Comparison of ENCODE assay signal across 8 cellular contexts in the genomic region with DNA sequence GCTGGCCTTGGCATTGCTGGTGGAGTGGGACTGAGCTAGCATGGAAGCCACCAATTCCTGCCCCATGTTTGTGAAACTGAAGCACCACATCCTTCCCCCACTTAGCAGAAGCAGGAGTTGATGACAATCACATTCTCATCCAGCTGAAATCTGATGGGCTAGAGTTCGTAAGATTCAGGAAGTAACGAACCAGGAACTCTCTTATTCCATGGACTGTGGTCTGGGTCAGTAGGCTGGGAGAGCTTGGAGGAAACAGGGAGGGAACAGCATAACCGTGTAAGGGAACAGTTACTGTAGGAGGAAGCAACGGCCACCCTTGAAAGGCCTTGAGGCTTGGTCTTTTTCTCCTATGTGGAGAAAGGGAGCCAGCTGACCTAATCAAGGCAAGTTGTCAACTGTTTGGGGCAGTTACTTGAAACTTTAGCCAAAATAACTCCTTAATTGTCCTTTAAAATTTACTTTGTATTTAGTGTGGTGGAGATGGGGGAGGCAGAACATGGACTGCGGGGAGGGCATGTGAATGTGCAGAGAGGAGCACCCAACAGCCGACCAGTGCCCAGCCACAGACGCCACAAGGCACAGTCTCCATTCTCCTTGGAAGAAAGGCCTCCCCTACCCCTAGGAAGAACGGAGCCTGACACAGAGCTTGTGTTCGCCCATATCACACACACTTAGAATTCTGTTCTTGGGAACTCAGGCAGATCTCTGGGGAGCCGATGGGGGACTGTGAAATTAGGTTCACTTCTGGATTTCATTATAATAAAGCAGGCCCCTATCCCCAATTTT. TPM values are rescaled to one million over a fixed set of nuclear protein-coding genes. Genes with fewer than 3 reads are reported as not detected.
A peak's percentile ranks its signal among the peaks of the same experiment; 100 is the strongest.
DNase-seq lines count a peak whose midpoint lies in the region; ATAC-seq and TF ChIP-seq lines count a peak whose summit lies in the region.

No MANE protein-coding gene starts in this region.

- no peaks in the 10 kb centered on the region for H3K9me2 ChIP-seq in Loucy (replicated peaks; ENCODE audit: low read depth, low read length)

- H3K4me1 Mint-ChIP-seq in CD4-positive, CD25-positive, alpha-beta regulatory T cell: peaks cover 18 to 48% (median 27%) of the 10 kb centered on the region in 4 donors
- H3K4me1 Mint-ChIP-seq in central memory CD8-positive, alpha-beta T cell: peaks cover 41% of the 10 kb centered on the region
- H3K4me1 Mint-ChIP-seq in neural progenitor cell: peaks cover 26% of the 10 kb centered on the region

- peaks cover 1 to 16% (median 11%) of the 10 kb centered on the region in 7 donors for H3K9me3 Mint-ChIP-seq in CD4-positive, CD25-positive, alpha-beta regulatory T cell
- peaks cover 13% of the 10 kb centered on the region for H3K9me3 Mint-ChIP-seq in central memory CD8-positive, alpha-beta T cell
- H3K9me3 Mint-ChIP-seq in neural progenitor cell: peaks cover 22% of the 10 kb centered on the region

- no peaks in the 10 kb centered on the region for H3K27me3 ChIP-seq in CD4-positive, CD25-positive, alpha-beta regulatory T cell (ENCODE audit: control insufficient read depth, insufficient read depth, low read length)
- no peaks in the 10 kb centered on the region for H3K27me3 ChIP-seq in Loucy (ENCODE audit: insufficient read depth, low read length, poor library complexity, severe bottlenecking)
- peaks cover 7% of the 10 kb centered on the region for H3K27me3 ChIP-seq in neural progenitor cell

- no peak for TF ChIP-seq CTCF in Loucy (conservative IDR thresholded peaks at IDR 0.05; ENCODE audit: low read length)
- TF ChIP-seq CTCF in neural progenitor cell (IDR thresholded peaks at IDR 0.05): no peak

- peak overlapping the region; percentile 81 to 97 (median 96) for H3K27ac Mint-ChIP-seq in CD4-positive, CD25-positive, alpha-beta regulatory T cell
- peak overlapping the region; percentile 96 for H3K27ac Mint-ChIP-seq in central memory CD8-positive, alpha-beta T cell (ENCODE audit: low read depth)
- H3K27ac Mint-ChIP-seq in neural progenitor cell: peak overlapping the region; percentile 16

- H3K4me3 Mint-ChIP-seq in CD4-positive, CD25-positive, alpha-beta regulatory T cell: peak overlapping the region; percentile 92 to 95 (median 94)
- H3K4me3 Mint-ChIP-seq in central memory CD8-positive, alpha-beta T cell: peak overlapping the region; percentile 81
- peak overlapping the region; percentile 88 for H3K4me3 Mint-ChIP-seq in neural progenitor cell

- H3F3A ChIP-seq in Loucy (ENCODE audit: low read depth): no peaks in the 10 kb centered on the region
- H3F3A ChIP-seq in neural progenitor cell (ENCODE audit: low read depth): peaks cover 10% of the 10 kb centered on the region

- ATAC-seq in CD4-positive, CD25-positive, alpha-beta regulatory T cell (ENCODE audit: low read depth in 2 of 2): no peak
- ATAC-seq in central memory CD8-positive, alpha-beta T cell (replicated peaks; ENCODE audit: extremely low read depth, poor library complexity, severe bottlenecking): no peak
- no peak for ATAC-seq in HG02798 (IDR thresholded peaks at IDR 0.05; ENCODE audit: poor library complexity, unreplicated experiment)

- H3K79me2 ChIP-seq in Loucy (ENCODE audit: insufficient read depth, low read length): peaks cover 29% of the 10 kb centered on the region
- peaks cover 14% of the 10 kb centered on the region for H3K79me2 ChIP-seq in neural progenitor cell (ENCODE audit: low read depth)

- peak overlapping the region; percentile 89 for H3K4me2 ChIP-seq in Loucy (ENCODE audit: low read depth, low read length, poor library complexity, severe bottlenecking)
- H3K4me2 ChIP-seq in neural progenitor cell: no peak overlapping the region

- peaks cover 8% of the 10 kb centered on the region for H3K36me3 Mint-ChIP-seq in CD4-positive, CD25-positive, alpha-beta regulatory T cell
- H3K36me3 Mint-ChIP-seq in central memory CD8-positive, alpha-beta T cell (ENCODE audit: insufficient read depth): peaks cover 19% of the 10 kb centered on the region
- H3K36me3 Mint-ChIP-seq in neural progenitor cell: peaks cover 10% of the 10 kb centered on the region

- H2AFZ ChIP-seq in Loucy (ENCODE audit: low read length): no peak overlapping the region
- H2AFZ ChIP-seq in neural progenitor cell (replicated peaks): peak overlapping the region; percentile 69

- no peak overlapping the region for H3K27ac ChIP-seq in CD4-positive, CD25-positive, alpha-beta regulatory T cell (ENCODE audit: insufficient read depth, low read length, poor library complexity, severe bottlenecking)
- H3K27ac ChIP-seq in neural progenitor cell: no peak overlapping the region

- peaks cover 36% of the 10 kb centered on the region for H3K4me1 ChIP-seq in CD4-positive, CD25-positive, alpha-beta regulatory T cell (ENCODE audit: control insufficient read depth, insufficient read depth, low read length, poor library complexity, severe bottlenecking)
- H3K4me1 ChIP-seq in Loucy (ENCODE audit: insufficient read depth, low read length, poor library complexity, severe bottlenecking) (peaks cover 38% of the 10 kb centered on the region), neural progenitor cell (peaks cover 9% of the 10 kb centered on the region)

- DNase-seq in CD4-positive, CD25-positive, alpha-beta regulatory T cell: no peak
- DNase-seq in central memory CD8-positive, alpha-beta T cell (ENCODE audit: low spot score in 2 of 2): no peak
- DNase-seq in neural progenitor cell (ENCODE audit: low spot score) (no peak), DMS53 treated with DMSO at 0.1 percent for 48 hours (lab: John Stamatoyannopoulos, UW; ENCODE audit: unreplicated experiment) (no peak), HuH-7.5 (ENCODE audit: low spot score) (no peak), anterior cingulate cortex (lab: John Stamatoyannopoulos, UW) (no peak)

- H3K9me3 ChIP-seq in CD4-positive, CD25-positive, alpha-beta regulatory T cell (ENCODE audit: control insufficient read depth in 2 of 2, low read length in 2 of 2): peaks cover 14 to 18% of the 10 kb centered on the region in 2 experiments
- H3K9me3 ChIP-seq in Loucy (ENCODE audit: insufficient read depth, low read depth, low read length): peaks cover 23% of the 10 kb centered on the region; the same call in 1 of the 2 replicates
- H3K9me3 ChIP-seq in neural progenitor cell (ENCODE audit: low read depth): peaks cover 14% of the 10 kb centered on the region

- H4K20me1 ChIP-seq in Loucy (ENCODE audit: insufficient read depth, low read length, poor library complexity, severe bottlenecking) (peaks cover 3% of the 10 kb centered on the region), neural progenitor cell (ENCODE audit: low read depth) (no peaks in the 10 kb centered on the region)

- H3K4me3 ChIP-seq in CD4-positive, CD25-positive, alpha-beta regulatory T cell (ENCODE audit: low read depth, low read length): peak overlapping the region; percentile 84
- peak overlapping the region; percentile 82 for H3K4me3 ChIP-seq in Loucy (ENCODE audit: low read length, poor library complexity, severe bottlenecking)
- no peak overlapping the region for H3K4me3 ChIP-seq in neural progenitor cell

- H3K9ac ChIP-seq in Loucy (ENCODE audit: low read depth, low read length, poor library complexity, severe bottlenecking): peak overlapping the region; percentile 92
- no peak overlapping the region for H3K9ac ChIP-seq in neural progenitor cell

- H3K36me3 ChIP-seq in CD4-positive, CD25-positive, alpha-beta regulatory T cell (ENCODE audit: control insufficient read depth, insufficient read depth, low read length): no peaks in the 10 kb centered on the region
- H3K36me3 ChIP-seq in Loucy (ENCODE audit: insufficient read depth, low read length): no peaks in the 10 kb centered on the region
- no peaks in the 10 kb centered on the region for H3K36me3 ChIP-seq in neural progenitor cell

- H3K27me3 Mint-ChIP-seq in CD4-positive, CD25-positive, alpha-beta regulatory T cell: peaks cover 9% of the 10 kb centered on the region
- H3K27me3 Mint-ChIP-seq in central memory CD8-positive, alpha-beta T cell: no peaks in the 10 kb centered on the region
- peaks cover under 1% of the 10 kb centered on the region for H3K27me3 Mint-ChIP-seq in neural progenitor cell (ENCODE audit: insufficient read depth, low read depth)

RNA-seq across cellular contexts. Expression of a gene that starts 2.0 kb away (rescaled TPM):
- 44.1 TPM for total RNA-seq in CD4-positive, CD25-positive, alpha-beta regulatory T cell
- polyA plus RNA-seq in CD4-positive, CD25-positive, alpha-beta regulatory T cell: 10 to 100 TPM; 53.1 to 60.1 (median 56.4) TPM
- total RNA-seq in neural progenitor cell (ENCODE audit: low replicate concordance): 13.8 and 18.8 TPM in 2 replicates

Comparison
In these comparisons a context has a peak if more than half of its experiments do, and no peak if none do; other contexts are left out.
1. H3K27ac Mint-ChIP-seq: peak in every context shown above with its lines; median percentile 96 in CD4-positive, CD25-positive, alpha-beta regulatory T cell; 96 in central memory CD8-positive, alpha-beta T cell; 16 in neural progenitor cell.